ENCODE assay signal across 1 cellular context in the genomic region with DNA sequence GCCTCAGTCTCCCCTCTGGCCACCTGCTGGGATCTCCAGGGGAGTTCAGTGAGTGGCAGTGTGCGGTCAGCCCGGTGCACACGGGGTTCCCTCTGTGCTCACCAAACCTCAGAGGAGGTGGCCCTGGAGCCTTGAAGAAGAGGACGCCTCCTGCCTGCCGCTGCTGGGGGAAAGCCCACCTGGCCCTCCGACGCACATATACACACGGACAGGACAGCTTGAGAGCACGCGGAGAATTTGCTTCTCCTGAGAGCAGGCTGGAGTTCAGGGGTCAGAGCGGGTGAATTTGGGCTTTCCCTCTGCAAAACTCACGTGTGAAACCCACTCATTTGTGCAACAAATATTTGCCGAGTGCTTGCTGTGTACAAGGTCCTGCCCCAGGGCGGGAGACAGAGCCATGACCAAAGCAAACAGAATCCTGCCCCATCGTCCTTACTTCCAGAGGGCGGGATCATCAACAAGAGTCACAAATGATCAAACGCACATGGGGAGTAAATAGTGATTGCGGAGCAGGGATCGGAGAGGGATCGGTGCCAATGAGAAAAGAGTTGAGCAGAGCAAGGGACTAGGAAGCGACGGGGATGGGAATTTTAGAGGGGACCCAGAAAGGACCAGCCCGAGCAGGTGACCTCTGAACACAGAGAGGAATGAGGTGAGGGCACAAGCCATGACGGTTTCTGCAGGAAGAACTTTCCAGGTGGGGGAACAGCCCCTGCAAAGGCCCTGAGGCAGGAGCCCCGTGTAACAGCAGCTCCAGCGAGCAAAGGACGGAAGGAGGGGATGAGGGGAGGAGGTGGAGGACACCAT.
TF ChIP-seq lines count a peak whose summit lies in the region.

No MANE protein-coding gene starts in this region.

TF ChIP-seq in HepG2, 621 proteins besides CTCF, POLR2A, EP300 and RAD21 (continued from another document and continues in another):
- TF ChIP-seq ZNF33B (CRISPR knock-in tag; IDR thresholded peaks at IDR 0.05) (no peak), ARNTL (CRISPR knock-in tag; IDR thresholded peaks at IDR 0.05) (peak; percentile 99), ZFX (CRISPR knock-in tag; IDR thresholded peaks at IDR 0.05; ENCODE audit: low read depth) (peak; percentile 52), PAWR (CRISPR knock-in tag; IDR thresholded peaks at IDR 0.05; ENCODE audit: borderline replicate concordance) (no peak), RFX3 (CRISPR knock-in tag; IDR thresholded peaks at IDR 0.05) (no peak), ADNP (CRISPR knock-in tag; IDR thresholded peaks at IDR 0.05) (no peak), ZNF567 (CRISPR knock-in tag; IDR thresholded peaks at IDR 0.05; ENCODE audit: borderline replicate concordance) (0 out of 2 replicates have a peak, but pooled peaks have one; percentile 8), ZFP36L2 (CRISPR knock-in tag; IDR thresholded peaks at IDR 0.05) (no peak), RBM22 (optimal IDR thresholded peaks at IDR 0.05; ENCODE audit: low read length) (no peak), ARID2 (CRISPR knock-in tag; IDR thresholded peaks at IDR 0.05; ENCODE audit: borderline replicate concordance) (no peak), NAIF1 (CRISPR knock-in tag; IDR thresholded peaks at IDR 0.05; ENCODE audit: borderline replicate concordance) (no peak), NR2C2 (CRISPR knock-in tag; IDR thresholded peaks at IDR 0.05; ENCODE audit: borderline replicate concordance) (peak; percentile 94), ZNF430 (CRISPR knock-in tag; IDR thresholded peaks at IDR 0.05) (peak; percentile 81), ZNF570 (CRISPR knock-in tag; IDR thresholded peaks at IDR 0.05; ENCODE audit: borderline replicate concordance) (no peak), ELF1 (CRISPR knock-in tag; IDR thresholded peaks at IDR 0.05) (no peak), GZF1 (CRISPR knock-in tag; IDR thresholded peaks at IDR 0.05) (no peak), ZNF556 (CRISPR knock-in tag; IDR thresholded peaks at IDR 0.05; ENCODE audit: borderline replicate concordance) (no peak; the same call in 1 of the 2 replicates), ZNF674 (CRISPR knock-in tag; IDR thresholded peaks at IDR 0.05; ENCODE audit: low read depth) (no peak), ZC3H13 (CRISPR knock-in tag; IDR thresholded peaks at IDR 0.05) (peak; percentile 76; the same call in 1 of the 2 replicates), ZNF256 (CRISPR knock-in tag; conservative IDR thresholded peaks at IDR 0.05) (no peak), HOXA9 (CRISPR knock-in tag; IDR thresholded peaks at IDR 0.05; ENCODE audit: borderline replicate concordance) (no peak), CEBPB (IDR thresholded peaks at IDR 0.05; ENCODE audit: borderline replicate concordance, low read depth, low read length) (peak; percentile 67; the same call in 1 of the 2 replicates), IKZF1 (IDR thresholded peaks at IDR 0.05) (no peak), ZNF44 (CRISPR knock-in tag; IDR thresholded peaks at IDR 0.05) (peak; percentile 56; the same call in 1 of the 2 replicates), ZNF337 (CRISPR knock-in tag; IDR thresholded peaks at IDR 0.05; ENCODE audit: borderline replicate concordance, low read depth) (no peak), CBX1 (IDR thresholded peaks at IDR 0.05; ENCODE audit: low read depth) (peak; percentile 50), ZSCAN22 (CRISPR knock-in tag; IDR thresholded peaks at IDR 0.05) (peak; percentile 69; the same call in 1 of the 2 replicates), NR2F1 (CRISPR knock-in tag; IDR thresholded peaks at IDR 0.05) (peak; percentile 76 to 81), SP4 (CRISPR knock-in tag; IDR thresholded peaks at IDR 0.05) (peak; percentile 66; the same call in 1 of the 2 replicates), ZNF737 (CRISPR knock-in tag; IDR thresholded peaks at IDR 0.05; ENCODE audit: borderline replicate concordance) (no peak), CC2D1A (CRISPR knock-in tag; IDR thresholded peaks at IDR 0.05) (no peak), ZFY (CRISPR knock-in tag; IDR thresholded peaks at IDR 0.05) (peak; percentile 42; the same call in 1 of the 2 replicates), ZNF550 (CRISPR knock-in tag; IDR thresholded peaks at IDR 0.05; ENCODE audit: borderline replicate concordance) (0 out of 2 replicates have a peak, but pooled peaks have one; percentile 56), CEBPG (CRISPR knock-in tag; IDR thresholded peaks at IDR 0.05) (peak; percentile 71), KDM5B (CRISPR knock-in tag; IDR thresholded peaks at IDR 0.05; ENCODE audit: borderline replicate concordance) (no peak; the same call in 1 of the 2 replicates), FLYWCH1 (CRISPR knock-in tag; IDR thresholded peaks at IDR 0.05) (no peak), HMGA1 (CRISPR knock-in tag; conservative IDR thresholded peaks at IDR 0.05) (no peak), NFRKB (IDR thresholded peaks at IDR 0.05) (no peak)
- TF ChIP-seq, protein P1, sequence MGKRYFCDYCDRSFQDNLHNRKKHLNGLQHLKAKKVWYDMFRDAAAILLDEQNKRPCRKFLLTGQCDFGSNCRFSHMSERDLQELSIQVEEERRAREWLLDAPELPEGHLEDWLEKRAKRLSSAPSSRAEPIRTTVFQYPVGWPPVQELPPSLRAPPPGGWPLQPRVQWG (CRISPR knock-in tag; IDR thresholded peaks at IDR 0.05; ENCODE audit: borderline replicate concordance, low read depth), result no peak
- TF ChIP-seq, protein P2, sequence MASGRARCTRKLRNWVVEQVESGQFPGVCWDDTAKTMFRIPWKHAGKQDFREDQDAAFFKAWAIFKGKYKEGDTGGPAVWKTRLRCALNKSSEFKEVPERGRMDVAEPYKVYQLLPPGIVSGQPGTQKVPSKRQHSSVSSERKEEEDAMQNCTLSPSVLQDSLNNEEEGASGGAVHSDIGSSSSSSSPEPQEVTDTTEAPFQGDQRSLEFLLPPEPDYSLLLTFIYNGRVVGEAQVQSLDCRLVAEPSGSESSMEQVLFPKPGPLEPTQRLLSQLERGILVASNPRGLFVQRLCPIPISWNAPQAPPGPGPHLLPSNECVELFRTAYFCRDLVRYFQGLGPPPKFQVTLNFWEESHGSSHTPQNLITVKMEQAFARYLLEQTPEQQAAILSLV (CRISPR knock-in tag; IDR thresholded peaks at IDR 0.05; ENCODE audit: borderline replicate concordance), result no peak
- TF ChIP-seq, protein P3, sequence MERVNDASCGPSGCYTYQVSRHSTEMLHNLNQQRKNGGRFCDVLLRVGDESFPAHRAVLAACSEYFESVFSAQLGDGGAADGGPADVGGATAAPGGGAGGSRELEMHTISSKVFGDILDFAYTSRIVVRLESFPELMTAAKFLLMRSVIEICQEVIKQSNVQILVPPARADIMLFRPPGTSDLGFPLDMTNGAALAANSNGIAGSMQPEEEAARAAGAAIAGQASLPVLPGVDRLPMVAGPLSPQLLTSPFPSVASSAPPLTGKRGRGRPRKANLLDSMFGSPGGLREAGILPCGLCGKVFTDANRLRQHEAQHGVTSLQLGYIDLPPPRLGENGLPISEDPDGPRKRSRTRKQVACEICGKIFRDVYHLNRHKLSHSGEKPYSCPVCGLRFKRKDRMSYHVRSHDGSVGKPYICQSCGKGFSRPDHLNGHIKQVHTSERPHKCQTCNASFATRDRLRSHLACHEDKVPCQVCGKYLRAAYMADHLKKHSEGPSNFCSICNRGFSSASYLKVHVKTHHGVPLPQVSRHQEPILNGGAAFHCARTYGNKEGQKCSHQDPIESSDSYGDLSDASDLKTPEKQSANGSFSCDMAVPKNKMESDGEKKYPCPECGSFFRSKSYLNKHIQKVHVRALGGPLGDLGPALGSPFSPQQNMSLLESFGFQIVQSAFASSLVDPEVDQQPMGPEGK (CRISPR knock-in tag; IDR thresholded peaks at IDR 0.05), result peak; percentile 72
- TF ChIP-seq, protein P4, sequence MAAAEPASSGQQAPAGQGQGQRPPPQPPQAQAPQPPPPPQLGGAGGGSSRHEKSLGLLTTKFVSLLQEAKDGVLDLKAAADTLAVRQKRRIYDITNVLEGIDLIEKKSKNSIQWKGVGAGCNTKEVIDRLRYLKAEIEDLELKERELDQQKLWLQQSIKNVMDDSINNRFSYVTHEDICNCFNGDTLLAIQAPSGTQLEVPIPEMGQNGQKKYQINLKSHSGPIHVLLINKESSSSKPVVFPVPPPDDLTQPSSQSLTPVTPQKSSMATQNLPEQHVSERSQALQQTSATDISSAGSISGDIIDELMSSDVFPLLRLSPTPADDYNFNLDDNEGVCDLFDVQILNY (CRISPR knock-in tag; conservative IDR thresholded peaks at IDR 0.05), result peak; percentile 38; the same call in 1 of the 2 replicates
- TF ChIP-seq, protein P5, sequence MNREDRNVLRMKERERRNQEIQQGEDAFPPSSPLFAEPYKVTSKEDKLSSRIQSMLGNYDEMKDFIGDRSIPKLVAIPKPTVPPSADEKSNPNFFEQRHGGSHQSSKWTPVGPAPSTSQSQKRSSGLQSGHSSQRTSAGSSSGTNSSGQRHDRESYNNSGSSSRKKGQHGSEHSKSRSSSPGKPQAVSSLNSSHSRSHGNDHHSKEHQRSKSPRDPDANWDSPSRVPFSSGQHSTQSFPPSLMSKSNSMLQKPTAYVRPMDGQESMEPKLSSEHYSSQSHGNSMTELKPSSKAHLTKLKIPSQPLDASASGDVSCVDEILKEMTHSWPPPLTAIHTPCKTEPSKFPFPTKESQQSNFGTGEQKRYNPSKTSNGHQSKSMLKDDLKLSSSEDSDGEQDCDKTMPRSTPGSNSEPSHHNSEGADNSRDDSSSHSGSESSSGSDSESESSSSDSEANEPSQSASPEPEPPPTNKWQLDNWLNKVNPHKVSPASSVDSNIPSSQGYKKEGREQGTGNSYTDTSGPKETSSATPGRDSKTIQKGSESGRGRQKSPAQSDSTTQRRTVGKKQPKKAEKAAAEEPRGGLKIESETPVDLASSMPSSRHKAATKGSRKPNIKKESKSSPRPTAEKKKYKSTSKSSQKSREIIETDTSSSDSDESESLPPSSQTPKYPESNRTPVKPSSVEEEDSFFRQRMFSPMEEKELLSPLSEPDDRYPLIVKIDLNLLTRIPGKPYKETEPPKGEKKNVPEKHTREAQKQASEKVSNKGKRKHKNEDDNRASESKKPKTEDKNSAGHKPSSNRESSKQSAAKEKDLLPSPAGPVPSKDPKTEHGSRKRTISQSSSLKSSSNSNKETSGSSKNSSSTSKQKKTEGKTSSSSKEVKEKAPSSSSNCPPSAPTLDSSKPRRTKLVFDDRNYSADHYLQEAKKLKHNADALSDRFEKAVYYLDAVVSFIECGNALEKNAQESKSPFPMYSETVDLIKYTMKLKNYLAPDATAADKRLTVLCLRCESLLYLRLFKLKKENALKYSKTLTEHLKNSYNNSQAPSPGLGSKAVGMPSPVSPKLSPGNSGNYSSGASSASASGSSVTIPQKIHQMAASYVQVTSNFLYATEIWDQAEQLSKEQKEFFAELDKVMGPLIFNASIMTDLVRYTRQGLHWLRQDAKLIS (CRISPR knock-in tag; IDR thresholded peaks at IDR 0.05), result no peak
- TF ChIP-seq, protein P6, sequence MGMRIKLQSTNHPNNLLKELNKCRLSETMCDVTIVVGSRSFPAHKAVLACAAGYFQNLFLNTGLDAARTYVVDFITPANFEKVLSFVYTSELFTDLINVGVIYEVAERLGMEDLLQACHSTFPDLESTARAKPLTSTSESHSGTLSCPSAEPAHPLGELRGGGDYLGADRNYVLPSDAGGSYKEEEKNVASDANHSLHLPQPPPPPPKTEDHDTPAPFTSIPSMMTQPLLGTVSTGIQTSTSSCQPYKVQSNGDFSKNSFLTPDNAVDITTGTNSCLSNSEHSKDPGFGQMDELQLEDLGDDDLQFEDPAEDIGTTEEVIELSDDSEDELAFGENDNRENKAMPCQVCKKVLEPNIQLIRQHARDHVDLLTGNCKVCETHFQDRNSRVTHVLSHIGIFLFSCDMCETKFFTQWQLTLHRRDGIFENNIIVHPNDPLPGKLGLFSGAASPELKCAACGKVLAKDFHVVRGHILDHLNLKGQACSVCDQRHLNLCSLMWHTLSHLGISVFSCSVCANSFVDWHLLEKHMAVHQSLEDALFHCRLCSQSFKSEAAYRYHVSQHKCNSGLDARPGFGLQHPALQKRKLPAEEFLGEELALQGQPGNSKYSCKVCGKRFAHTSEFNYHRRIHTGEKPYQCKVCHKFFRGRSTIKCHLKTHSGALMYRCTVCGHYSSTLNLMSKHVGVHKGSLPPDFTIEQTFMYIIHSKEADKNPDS (CRISPR knock-in tag; IDR thresholded peaks at IDR 0.05), result peak; percentile 38; the same call in 1 of the 2 replicates
- TF ChIP-seq, protein P7, sequence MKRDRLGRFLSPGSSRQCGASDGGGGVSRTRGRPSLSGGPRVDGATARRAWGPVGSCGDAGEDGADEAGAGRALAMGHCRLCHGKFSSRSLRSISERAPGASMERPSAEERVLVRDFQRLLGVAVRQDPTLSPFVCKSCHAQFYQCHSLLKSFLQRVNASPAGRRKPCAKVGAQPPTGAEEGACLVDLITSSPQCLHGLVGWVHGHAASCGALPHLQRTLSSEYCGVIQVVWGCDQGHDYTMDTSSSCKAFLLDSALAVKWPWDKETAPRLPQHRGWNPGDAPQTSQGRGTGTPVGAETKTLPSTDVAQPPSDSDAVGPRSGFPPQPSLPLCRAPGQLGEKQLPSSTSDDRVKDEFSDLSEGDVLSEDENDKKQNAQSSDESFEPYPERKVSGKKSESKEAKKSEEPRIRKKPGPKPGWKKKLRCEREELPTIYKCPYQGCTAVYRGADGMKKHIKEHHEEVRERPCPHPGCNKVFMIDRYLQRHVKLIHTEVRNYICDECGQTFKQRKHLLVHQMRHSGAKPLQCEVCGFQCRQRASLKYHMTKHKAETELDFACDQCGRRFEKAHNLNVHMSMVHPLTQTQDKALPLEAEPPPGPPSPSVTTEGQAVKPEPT (CRISPR knock-in tag; IDR thresholded peaks at IDR 0.05; ENCODE audit: low read depth), result 0 out of 2 replicates have a peak, but pooled peaks have one; percentile 69
- TF ChIP-seq, protein P8, sequence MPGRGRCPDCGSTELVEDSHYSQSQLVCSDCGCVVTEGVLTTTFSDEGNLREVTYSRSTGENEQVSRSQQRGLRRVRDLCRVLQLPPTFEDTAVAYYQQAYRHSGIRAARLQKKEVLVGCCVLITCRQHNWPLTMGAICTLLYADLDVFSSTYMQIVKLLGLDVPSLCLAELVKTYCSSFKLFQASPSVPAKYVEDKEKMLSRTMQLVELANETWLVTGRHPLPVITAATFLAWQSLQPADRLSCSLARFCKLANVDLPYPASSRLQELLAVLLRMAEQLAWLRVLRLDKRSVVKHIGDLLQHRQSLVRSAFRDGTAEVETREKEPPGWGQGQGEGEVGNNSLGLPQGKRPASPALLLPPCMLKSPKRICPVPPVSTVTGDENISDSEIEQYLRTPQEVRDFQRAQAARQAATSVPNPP (CRISPR knock-in tag; IDR thresholded peaks at IDR 0.05), result peak; percentile 77; the same call in 1 of the 2 replicates
- TF ChIP-seq, protein P9, sequence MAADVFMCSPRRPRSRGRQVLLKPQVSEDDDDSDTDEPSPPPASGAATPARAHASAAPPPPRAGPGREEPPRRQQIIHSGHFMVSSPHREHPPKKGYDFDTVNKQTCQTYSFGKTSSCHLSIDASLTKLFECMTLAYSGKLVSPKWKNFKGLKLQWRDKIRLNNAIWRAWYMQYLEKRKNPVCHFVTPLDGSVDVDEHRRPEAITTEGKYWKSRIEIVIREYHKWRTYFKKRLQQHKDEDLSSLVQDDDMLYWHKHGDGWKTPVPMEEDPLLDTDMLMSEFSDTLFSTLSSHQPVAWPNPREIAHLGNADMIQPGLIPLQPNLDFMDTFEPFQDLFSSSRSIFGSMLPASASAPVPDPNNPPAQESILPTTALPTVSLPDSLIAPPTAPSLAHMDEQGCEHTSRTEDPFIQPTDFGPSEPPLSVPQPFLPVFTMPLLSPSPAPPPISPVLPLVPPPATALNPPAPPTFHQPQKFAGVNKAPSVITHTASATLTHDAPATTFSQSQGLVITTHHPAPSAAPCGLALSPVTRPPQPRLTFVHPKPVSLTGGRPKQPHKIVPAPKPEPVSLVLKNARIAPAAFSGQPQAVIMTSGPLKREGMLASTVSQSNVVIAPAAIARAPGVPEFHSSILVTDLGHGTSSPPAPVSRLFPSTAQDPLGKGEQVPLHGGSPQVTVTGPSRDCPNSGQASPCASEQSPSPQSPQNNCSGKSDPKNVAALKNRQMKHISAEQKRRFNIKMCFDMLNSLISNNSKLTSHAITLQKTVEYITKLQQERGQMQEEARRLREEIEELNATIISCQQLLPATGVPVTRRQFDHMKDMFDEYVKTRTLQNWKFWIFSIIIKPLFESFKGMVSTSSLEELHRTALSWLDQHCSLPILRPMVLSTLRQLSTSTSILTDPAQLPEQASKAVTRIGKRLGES (CRISPR knock-in tag; IDR thresholded peaks at IDR 0.05; ENCODE audit: borderline replicate concordance), result 0 out of 2 replicates have a peak, but pooled peaks have one; percentile 43
